8 cellular contexts compared by ENCODE assay signal in the genomic region with DNA sequence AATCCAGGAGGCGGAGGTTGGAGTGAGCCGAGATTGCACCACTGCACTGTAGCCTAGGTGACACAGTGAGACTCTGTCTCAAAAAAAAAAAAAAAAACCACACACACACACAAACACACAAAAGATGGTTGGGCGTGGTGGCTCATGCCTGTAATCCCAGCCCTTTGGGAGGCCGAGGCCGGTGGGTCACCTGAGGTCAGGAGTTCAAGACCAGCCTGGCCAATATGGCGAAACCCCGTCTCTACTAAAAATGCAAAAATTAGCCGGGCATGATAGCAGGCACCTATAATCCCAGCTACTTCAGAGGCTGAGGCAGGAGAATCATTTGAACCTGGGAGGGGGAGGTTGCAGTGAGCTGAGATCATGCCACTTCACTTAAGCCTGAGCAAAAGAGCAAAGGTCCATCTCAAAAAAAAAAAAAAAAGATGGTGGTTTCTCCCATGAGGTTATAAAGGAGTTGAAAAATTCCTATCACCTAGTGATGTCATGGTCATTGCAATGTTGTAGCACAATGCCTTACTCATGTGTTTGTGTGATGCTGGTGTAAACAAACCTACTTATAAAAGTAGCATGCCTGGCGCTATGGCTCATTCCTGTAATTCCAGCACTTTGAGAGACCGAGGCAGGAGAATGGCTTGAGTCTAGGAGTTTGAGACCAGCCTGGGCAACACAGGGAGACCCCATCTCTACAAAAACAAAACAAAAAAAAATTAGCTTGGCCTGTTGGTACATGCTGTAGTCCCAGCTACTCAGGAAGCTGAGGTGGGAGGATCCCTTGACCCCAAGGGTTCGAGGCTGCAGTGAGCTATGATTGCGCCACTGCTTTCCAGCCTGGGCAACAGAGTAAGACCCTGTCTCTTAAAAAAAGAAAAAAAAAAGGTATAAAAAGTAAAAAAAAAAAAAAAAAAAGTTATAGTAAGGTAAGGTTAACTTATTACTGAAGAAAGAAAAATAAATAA. TPM values are rescaled to one million over a fixed set of nuclear protein-coding genes. Genes with fewer than 3 reads are reported as not detected.
DNase-seq lines count a peak whose midpoint lies in the region; ATAC-seq, FAIRE-seq and TF ChIP-seq lines count a peak whose summit lies in the region.
"Not testable (repeated sequence)": the region's sequence is repeated elsewhere in the genome, so short reads cannot be mapped to it uniquely, and the experiment has no call there.

No MANE protein-coding gene starts in this region.

- not testable (repeated sequence) for H3K36me3 Mint-ChIP-seq in WTC11

- not testable (repeated sequence) for ATAC-seq in PC-3, WTC11

- H2BK120ac ChIP-seq in mesendoderm (ENCODE audit: low read depth, low read length): not testable (repeated sequence)

- H4K8ac ChIP-seq in mesendoderm (ENCODE audit: low read depth, low read length): not testable (repeated sequence)

- BruUV-seq in PC-3 (replicated peaks; lab: Mats Ljungman, UMichigan): not testable (repeated sequence)

- H3K9me3 Mint-ChIP-seq in WTC11: not testable (repeated sequence)

- not testable (repeated sequence) for H2BK5ac ChIP-seq in mesendoderm (ENCODE audit: low read length)

- H3K4me2 ChIP-seq in PC-3 (ENCODE audit: low read length); mesendoderm (ENCODE audit: low read length): not testable (repeated sequence)

- WGBS in mesendoderm (ENCODE audit: extremely low coverage, insufficient coverage, low lambda C conversion rate): no CpG with 5 or more reads among the region's 12 CpGs

- H3K4me1 Mint-ChIP-seq in WTC11: not testable (repeated sequence)

- H2BK15ac ChIP-seq in mesendoderm (replicated peaks; ENCODE audit: low read depth): not testable (repeated sequence)

- H3K36me3 ChIP-seq in PC-3 (ENCODE audit: low read depth, low read length); mesendoderm (ENCODE audit: control insufficient read depth, insufficient read depth, low read length): not testable (repeated sequence)

- H3K18ac ChIP-seq in mesendoderm (ENCODE audit: low read length): not testable (repeated sequence)

- not testable (repeated sequence) for H2AK5ac ChIP-seq in mesendoderm (ENCODE audit: low read length)

- H3K27ac ChIP-seq in PC-3 (ENCODE audit: low read length); mesendoderm (ENCODE audit: low read depth, low read length): not testable (repeated sequence)

- H3K9me2 ChIP-seq in PC-3 (replicated peaks; ENCODE audit: low read length): not testable (repeated sequence)

- POLR2A ChIA-PET in PC-3 (lab: Charles Lee; ENCODE audit: unreplicated experiment): not testable (repeated sequence)
- POLR2A ChIA-PET in WTC11 (lab: Charles Lee): interaction anchor here (0.6 kb wide), 1 partner anchor 11 kb away, joined by 4 read pairs; no protein-coding TSS in a partner anchor

- H3K23ac ChIP-seq in mesendoderm (ENCODE audit: low read length): not testable (repeated sequence)

- not testable (repeated sequence) for TF ChIP-seq CTCF in AG10803 (conservative IDR thresholded peaks at IDR 0.05; ENCODE audit: low read length); PC-3 (conservative IDR thresholded peaks at IDR 0.05; ENCODE audit: low read depth, low read length); WTC11 (IDR thresholded peaks at IDR 0.05); cardiac fibroblast (IDR thresholded peaks at IDR 0.05; ENCODE audit: low read depth, low read length); fibroblast of pulmonary artery (IDR thresholded peaks at IDR 0.05; ENCODE audit: low read length, missing control alignments)

- not testable (repeated sequence) for H3F3A ChIP-seq in PC-3 (ENCODE audit: low read length, unreplicated experiment)

- not testable (repeated sequence) for H3K9ac ChIP-seq in PC-3 (ENCODE audit: low read length); mesendoderm (ENCODE audit: low read length)

- H4K5ac ChIP-seq in mesendoderm (ENCODE audit: low read length): not testable (repeated sequence)

- H3K4me3 ChIP-seq in AG10803 (ENCODE audit: low read length); PC-3 (ENCODE audit: low read length); cardiac fibroblast (replicated peaks in 1 of 2; ENCODE audit: low read depth in 2 of 2, low read length in 2 of 2); fibroblast of pulmonary artery (replicated peaks; ENCODE audit: low read depth, low read length); mesendoderm (ENCODE audit: low read length): not testable (repeated sequence)

- not testable (repeated sequence) for H4K20me1 ChIP-seq in PC-3 (ENCODE audit: low read length)

- H3K56ac ChIP-seq in mesendoderm (ENCODE audit: low read length): not testable (repeated sequence)

- CTCF ChIA-PET in PC-3 (lab: Charles Lee); WTC11 (lab: Charles Lee): not testable (repeated sequence)

- H3K4ac ChIP-seq in mesendoderm (ENCODE audit: low read depth, low read length): not testable (repeated sequence)

- not testable (repeated sequence) for H2AFZ ChIP-seq in PC-3 (ENCODE audit: low read length)

- not testable (repeated sequence) for H3K4me3 Mint-ChIP-seq in WTC11

- DNase-seq in AG10803 (ENCODE audit: low read depth) (peak; percentile 45), H4 (ENCODE audit: low spot score) (peak; percentile 96), PC-3 (peak; percentile 53), cardiac fibroblast (ENCODE audit: low read depth in 2 of 2) (peak; percentile 12 to 70), fibroblast of pulmonary artery (ENCODE audit: low read depth) (peak; percentile 35), mesendoderm (peak; percentile 41), urothelium cell line (ENCODE audit: low spot score) (peak; percentile 49)
- DNase-seq in WTC11 (ENCODE audit: low spot score): not testable (repeated sequence)

- intact Hi-C loops in PC-3 (cut with micrococcal nuclease): not testable (repeated sequence)

- H3K27me3 Mint-ChIP-seq in WTC11 (ENCODE audit: low read depth): not testable (repeated sequence)

- H3K4me1 ChIP-seq in PC-3 (ENCODE audit: insufficient read depth, low read length): peaks cover 12% of the 10 kb centered on the region
- H3K4me1 ChIP-seq in mesendoderm (ENCODE audit: control insufficient read depth, low read depth, low read length): not testable (repeated sequence)

- not testable (repeated sequence) for H3K79me2 ChIP-seq in PC-3 (ENCODE audit: low read length); mesendoderm (ENCODE audit: control insufficient read depth, insufficient read depth, low read length)

- H3K79me1 ChIP-seq in mesendoderm (ENCODE audit: low read length): not testable (repeated sequence)

- not testable (repeated sequence) for H3K27me3 ChIP-seq in PC-3 (ENCODE audit: low read length); mesendoderm (ENCODE audit: insufficient read depth, low read length, poor library complexity)

- H3K27ac Mint-ChIP-seq in WTC11: not testable (repeated sequence)

- peak; percentile 44 for FAIRE-seq in urothelium cell line (lab: Jason Lieb, UNC)

- not testable (repeated sequence) for H3K9me3 ChIP-seq in PC-3 (ENCODE audit: low read length)

TF ChIP-seq in WTC11, 78 proteins besides CTCF, POLR2A, EP300 and RAD21:
- 0 out of 2 replicates have a peak, but pooled peaks have one; percentile 13 for TF ChIP-seq ZNF121 (CRISPR knock-in tag; IDR thresholded peaks at IDR 0.05)

RNA-seq across cellular contexts. Expression of gene SRSF3, which starts 21.5 kb away (rescaled TPM):
- total RNA-seq in H4 (2014; rRNA removed; shearing (Covaris generic)): 409 and 635 TPM in 2 replicates
- total RNA-seq in PC-3 (2014; rRNA removed): 206 and 297 TPM in 2 replicates
- total RNA-seq in WTC11 (2021): 554 to 645 TPM (median 644 TPM) in 3 replicates
- polyA plus RNA-seq in mesendoderm (2013, experiment 1 of 2): 366 TPM
- polyA plus RNA-seq in mesendoderm (2013, experiment 2 of 2): 368 TPM

RNA-seq across cellular contexts. Expression of gene STK38, which starts 25.4 kb away (rescaled TPM):
- 14.7 and 21.9 TPM in 2 replicates for total RNA-seq in H4 (2014; rRNA removed; shearing (Covaris generic))
- total RNA-seq in PC-3 (2014; rRNA removed): 25.7 and 26.9 TPM in 2 replicates
- 13.3 to 15.4 TPM (median 14.7 TPM) in 3 replicates for total RNA-seq in WTC11 (2021)
- 12.1 TPM for polyA plus RNA-seq in mesendoderm (2013, experiment 1 of 2)
- polyA plus RNA-seq in mesendoderm (2013, experiment 2 of 2): 12.0 TPM
